ENCODE assay signal across 15 cellular contexts in the genomic region with DNA sequence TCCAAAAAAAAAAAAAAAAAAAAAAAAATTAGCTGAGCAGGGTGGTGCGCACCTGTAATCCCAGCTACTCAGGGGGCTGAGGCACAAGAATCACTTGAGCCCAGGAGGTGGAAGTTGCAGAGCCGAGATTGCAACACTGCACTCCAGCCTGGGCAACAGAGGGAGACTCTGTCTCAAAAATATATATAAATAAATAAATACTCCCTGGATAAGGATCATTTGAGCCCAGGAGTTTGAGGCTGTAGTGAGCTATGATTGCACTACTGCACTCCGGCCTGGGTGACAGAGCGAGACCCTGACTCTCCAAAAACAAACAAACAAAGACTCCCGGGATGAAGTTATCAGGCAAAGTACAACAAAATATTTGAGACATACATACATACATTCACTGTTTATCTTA. TPM values are rescaled to one million over a fixed set of nuclear protein-coding genes. Genes with fewer than 3 reads are reported as not detected.
A peak's percentile ranks its signal among the peaks of the same experiment; 100 is the strongest.
DNase-seq lines count a peak whose midpoint lies in the region; ATAC-seq and TF ChIP-seq lines count a peak whose summit lies in the region.
"Had no signal": no experiment of that assay in that cellular context is flagged by ENCODE, and none has a peak within 500 bp of the region (broad histone marks: within the 10 kb centered on the region; RNA-seq: fewer than 3 reads in every experiment).

No MANE protein-coding gene starts in this region.

- H3K4me1 ChIP-seq in HEK293 (ENCODE audit: control insufficient read depth, insufficient read depth, low read length) (peaks cover 10% of the 10 kb centered on the region), mammary epithelial cell (ENCODE audit: insufficient read depth, low read length) (peaks cover 35% of the 10 kb centered on the region), lung (ENCODE audit: control insufficient read depth in 2 of 2, insufficient read depth in 2 of 2, low read length in 2 of 2) (peaks cover 4 to 9% of the 10 kb centered on the region in 2 donors)

- whole genome bisulfite sequencing in mammary epithelial cell (ENCODE audit: low coverage, missing lambda C conversion rate): 66% methylated on average over 5 of the region's 5 CpGs
- WGBS in lung, 2 donors: 64 to 81% methylated on average over 5 of the region's 5 CpGs

- no peaks in the 10 kb centered on the region; a peak in 1 of 3 replicates for H3K36me3 ChIP-seq in HEK293 (ENCODE audit: control insufficient read depth in 2 of 2, insufficient read depth in 1 of 2, low read length in 2 of 2)
- H3K36me3 ChIP-seq in mammary epithelial cell (ENCODE audit: insufficient read depth, low read length): no peaks in the 10 kb centered on the region
- H3K36me3 ChIP-seq in lung (ENCODE audit: control insufficient read depth in 2 of 2, insufficient read depth in 2 of 2, low read length in 2 of 2): no peaks in the 10 kb centered on the region
- no peaks in the 10 kb centered on the region; the same call in 1 of the 2 replicates for H3K36me3 ChIP-seq in WERI-Rb-1
- H3K36me3 ChIP-seq: thyroid gland had no signal

- DNase-seq in mammary epithelial cell (no peak), lung (ENCODE audit: low spot score) (peak; percentile 45), WERI-Rb-1 (no peak), HK-2 (ENCODE audit: unreplicated experiment) (no peak), MV-4-11 (lab: John Stamatoyannopoulos, UW) (no peak), NCI-H82 (lab: John Stamatoyannopoulos, UW) (no peak)
- DNase-seq: activated naive CD8-positive, alpha-beta T cell treated with anti-CD3 and anti-CD28 coated beads, Interleukin-2, amount 10 ng/mL, durations not matched to agents 7 days and 5 days; central memory CD4-positive, alpha-beta T cell; glutamatergic neuron; psoas muscle had no signal

- CTCF ChIA-PET in HEK293 (lab: Yijun Ruan, JAX) (interaction anchor here (0.6 to 1.2 kb wide), 7 partner anchors 12 to 425 kb away, joined by 3 to 6 read pairs (median 3); no protein-coding TSS in a partner anchor), mammary epithelial cell (lab: Charles Lee; ENCODE audit: low non-redundant PET) (interaction anchor here (0.7 kb wide), 1 partner anchor 14 kb away, joined by 3 read pairs; a partner anchor contains a TSS)

- H3K27me3 ChIP-seq in mammary epithelial cell (ENCODE audit: insufficient read depth, low read length) (no peaks in the 10 kb centered on the region), lung (ENCODE audit: control insufficient read depth, insufficient read depth) (no peaks in the 10 kb centered on the region), WERI-Rb-1 (ENCODE audit: insufficient read depth, low read depth, severe bottlenecking) (no peaks in the 10 kb centered on the region)
- H3K27me3 ChIP-seq: thyroid gland had no signal

- peak overlapping the region; percentile 8; the same call in 1 of the 2 replicates for H3K27ac ChIP-seq in C4-2B
- no peak overlapping the region for H3K27ac ChIP-seq in HEK293 (ENCODE audit: extremely low read depth, low read depth, low read length)
- H3K27ac ChIP-seq in mammary epithelial cell (ENCODE audit: insufficient read depth, low read depth, low read length): peak overlapping the region; percentile 85
- no peak overlapping the region for H3K27ac ChIP-seq in lung (ENCODE audit: low read depth in 1 of 2, low read length in 1 of 2)
- H3K27ac ChIP-seq in WERI-Rb-1: no peak overlapping the region
- H3K27ac ChIP-seq: psoas muscle, VCaP had no signal

- in situ Hi-C loops in mammary epithelial cell (cut with MboI; ENCODE audit: low sequenced_read_pairs in 2 of 2): no loop called here

- dilution Hi-C loops in mammary epithelial cell (cut with HindIII; ENCODE audit: low sequenced_read_pairs): no loop called here

- no peak overlapping the region for H3K4me3 ChIP-seq in HEK293 (ENCODE audit: low read depth, low read length)
- no peak overlapping the region for H3K4me3 ChIP-seq in mammary epithelial cell (replicated peaks in 1 of 3; ENCODE audit: insufficient read depth in 1 of 3, low read depth in 2 of 3, low read length in 3 of 3)
- no peak overlapping the region for H3K4me3 ChIP-seq in lung
- no peak overlapping the region for H3K4me3 ChIP-seq in WERI-Rb-1 (ENCODE audit: low read depth, low read length)
- H3K4me3 ChIP-seq: GM12878, psoas muscle, thyroid gland had no signal

- intact Hi-C loops in mammary epithelial cell (cut with micrococcal nuclease): loop anchor here (1.0 to 10.0 kb wide), 2 partner anchors 83 to 275 kb away; no protein-coding TSS in a partner anchor

- H2AFZ ChIP-seq in mammary epithelial cell (ENCODE audit: low read depth, low read length): peak overlapping the region; percentile 84

- no peak for TF ChIP-seq CTCF in C4-2B (conservative IDR thresholded peaks at IDR 0.05)
- peak; percentile 47; the same call in 1 of the 2 replicates for TF ChIP-seq CTCF in HEK293 (tag by site-specific recombination; IDR thresholded peaks at IDR 0.05)
- no peak for TF ChIP-seq CTCF in mammary epithelial cell (conservative IDR thresholded peaks at IDR 0.05 in 1 of 2, IDR thresholded peaks at IDR 0.05 in 1 of 2; ENCODE audit: extremely low read depth in 1 of 2, insufficient read depth in 1 of 2, low read depth in 1 of 2, low read length in 2 of 2)
- TF ChIP-seq CTCF in lung (IDR thresholded peaks at IDR 0.05; ENCODE audit: control extremely low read depth, extremely low read depth): no peak
- no peak for TF ChIP-seq CTCF in WERI-Rb-1 (IDR thresholded peaks at IDR 0.05; ENCODE audit: low read depth, low read length)

- no peak for ATAC-seq in lung (ENCODE audit: insufficient read depth, low FRiP score)
- ATAC-seq: GM12878, psoas muscle had no signal

- peak overlapping the region; percentile 68 for H3K4me2 ChIP-seq in mammary epithelial cell (ENCODE audit: insufficient read depth, low read depth, low read length)

- no TSS peak for BruUV-seq in mammary epithelial cell (replicated peaks; lab: Mats Ljungman, UMichigan)

- peak overlapping the region; percentile 38 for H3K9ac ChIP-seq in mammary epithelial cell (ENCODE audit: insufficient read depth, low read length)

- H3K9me3 ChIP-seq in HEK293 (ENCODE audit: control insufficient read depth, insufficient read depth, low read depth, low read length): no peaks in the 10 kb centered on the region
- no peaks in the 10 kb centered on the region for H3K9me3 ChIP-seq in mammary epithelial cell (replicated peaks; ENCODE audit: insufficient read depth, low read length)
- H3K9me3 ChIP-seq in lung (ENCODE audit: control insufficient read depth in 2 of 2, insufficient read depth in 1 of 2, low read length in 1 of 2): no peaks in the 10 kb centered on the region
- no peaks in the 10 kb centered on the region for H3K9me3 ChIP-seq in WERI-Rb-1 (ENCODE audit: severe bottlenecking)
- H3K9me3 ChIP-seq: psoas muscle, thyroid gland had no signal

- POLR2A ChIA-PET in HEK293 (lab: Yijun Ruan, JAX): interaction anchor here (0.5 to 2.0 kb wide), 4 partner anchors 14 to 1803 kb away, joined by 4 to 14 read pairs (median 10); a partner anchor contains a TSS

- H3K79me2 ChIP-seq in mammary epithelial cell (ENCODE audit: insufficient read depth, low read length): peaks cover 21% of the 10 kb centered on the region

- no peaks in the 10 kb centered on the region for H4K20me1 ChIP-seq in mammary epithelial cell (ENCODE audit: insufficient read depth, low read length)

TF ChIP-seq in HEK293, 187 proteins besides CTCF, POLR2A, EP300 and RAD21:
- TF ChIP-seq ZNF654 (tag by site-specific recombination; IDR thresholded peaks at IDR 0.05; ENCODE audit: low read depth) (peak; percentile 34), ZNF24 (tag by site-specific recombination; IDR thresholded peaks at IDR 0.05) (no peak)

RNA-seq across cellular contexts. Expression of a gene that starts 3.3 kb away (rescaled TPM):
- 10 to 100 TPM; 23.7 to 37.0 TPM for total RNA-seq in mammary epithelial cell
- polyA plus RNA-seq in mammary epithelial cell: 13.0 TPM
- polyA minus RNA-seq in mammary epithelial cell: 25.7 TPM
- 10 to 100 TPM; 32.2 to 38.5 TPM for total RNA-seq in lung
- polyA plus RNA-seq in lung: 1 to 10 TPM; 6.2 to 6.7 TPM

RNA-seq across cellular contexts. Expression of a gene that starts 13.4 kb away (rescaled TPM):
- total RNA-seq in mammary epithelial cell: 10 to 100 TPM; 20.0 to 32.3 TPM
- polyA plus RNA-seq in mammary epithelial cell: 16.2 TPM
- 16.5 TPM for polyA minus RNA-seq in mammary epithelial cell
- 10 to 100 TPM; 37.1 to 43.1 TPM for total RNA-seq in lung
- 10 to 100 TPM; 16.9 to 38.5 TPM for polyA plus RNA-seq in lung

Comparison
In these comparisons a context has a peak if more than half of its experiments do, and no peak if none do; other contexts are left out.
1. H3K27ac ChIP-seq: peak in C4-2B (single experiment) and mammary epithelial cell (single experiment); none in HEK293 (single experiment), lung (0 of 2) and WERI-Rb-1 (single experiment).